ENCODE assay signal across 19 cellular contexts in genomic region chr5:12669326-12669725, GRCh38.
A peak's percentile ranks its signal among the peaks of the same experiment; 100 is the strongest.
DNase-seq lines count a peak whose midpoint lies in the region; ATAC-seq and TF ChIP-seq lines count a peak whose summit lies in the region.
"Had no signal": no experiment of that assay in that cellular context is flagged by ENCODE, and none has a peak within 500 bp of the region (broad histone marks: within the 10 kb centered on the region; RNA-seq: fewer than 3 reads in every experiment).

No MANE protein-coding gene starts in this region.

- WGBS in endodermal cell (ENCODE audit: insufficient coverage in 1 of 2, insufficient read length in 1 of 2), 2 experiments: 67 to 90% methylated on average over 1 to 2 of the region's 2 CpGs

- H3K27me3 ChIP-seq in HUES6 (ENCODE audit: control insufficient read depth, insufficient read depth, low read length) (no peaks in the 10 kb centered on the region; the same call in 1 of the 2 replicates), endodermal cell (ENCODE audit: control insufficient read depth, insufficient read depth, low read length, poor library complexity, severe bottlenecking) (no peaks in the 10 kb centered on the region), iPS-20b (ENCODE audit: insufficient read depth, low read length) (no peaks in the 10 kb centered on the region)

- H3K36me3 ChIP-seq in ES-I3 (ENCODE audit: insufficient read depth, low read length) (peaks cover 7% of the 10 kb centered on the region), HUES6 (ENCODE audit: control insufficient read depth, insufficient read depth, low read length) (peaks cover 15% of the 10 kb centered on the region), endodermal cell (ENCODE audit: control insufficient read depth, insufficient read depth, low read length) (no peaks in the 10 kb centered on the region), iPS-20b (ENCODE audit: insufficient read depth, low read depth, low read length) (peaks cover 12% of the 10 kb centered on the region; the same call in 1 of the 2 replicates)
- H3K36me3 ChIP-seq: HAP-1 had no signal

- H3K27ac Mint-ChIP-seq in endodermal cell: no peak overlapping the region
- H3K27ac Mint-ChIP-seq: CD4-positive, alpha-beta T cell had no signal

- peaks cover 30% of the 10 kb centered on the region for H3K4me1 ChIP-seq in ES-I3 (ENCODE audit: insufficient read depth, low read length)
- peaks cover 46% of the 10 kb centered on the region for H3K4me1 ChIP-seq in HUES6 (ENCODE audit: control insufficient read depth, insufficient read depth, low read length)
- no peaks in the 10 kb centered on the region for H3K4me1 ChIP-seq in endodermal cell (ENCODE audit: control insufficient read depth, insufficient read depth, low read length)
- peaks cover 41% of the 10 kb centered on the region for H3K4me1 ChIP-seq in iPS-20b (ENCODE audit: insufficient read depth, low read length)
- H3K4me1 ChIP-seq: A549, Caco-2, HAP-1 had no signal

- no peak overlapping the region for H3K4me3 Mint-ChIP-seq in endodermal cell
- H3K4me3 Mint-ChIP-seq: CD4-positive, alpha-beta T cell had no signal

- no peaks in the 10 kb centered on the region for H3K27me3 Mint-ChIP-seq in endodermal cell (ENCODE audit: insufficient read depth)
- H3K27me3 Mint-ChIP-seq: CD4-positive, alpha-beta T cell had no signal

- peaks cover 8% of the 10 kb centered on the region for H3K9me3 Mint-ChIP-seq in endodermal cell

- H3K9me3 ChIP-seq in ES-I3 (ENCODE audit: control insufficient read depth, insufficient read depth, low read length): no peaks in the 10 kb centered on the region; the same call in 1 of the 2 replicates
- H3K9me3 ChIP-seq in HUES6 (ENCODE audit: control insufficient read depth, insufficient read depth, low read depth, low read length): no peaks in the 10 kb centered on the region
- H3K9me3 ChIP-seq in endodermal cell (ENCODE audit: control insufficient read depth, low read length): no peaks in the 10 kb centered on the region
- H3K9me3 ChIP-seq in iPS-20b (ENCODE audit: insufficient read depth, low read depth, low read length): no peaks in the 10 kb centered on the region
- H3K9me3 ChIP-seq: A549, Caco-2, HAP-1 had no signal

- peak overlapping the region; percentile 28 for H3K4me3 ChIP-seq in HUES6 (ENCODE audit: low read depth, low read length)
- no peak overlapping the region for H3K4me3 ChIP-seq in endodermal cell (ENCODE audit: low read length)
- peak overlapping the region; percentile 15; the same call in 1 of the 2 replicates for H3K4me3 ChIP-seq in iPS-20b (ENCODE audit: low read length)
- H3K4me3 ChIP-seq: A549, HAP-1 had no signal

- CTCF ChIA-PET in GM10248 (lab: Yijun Ruan, JAX): interaction anchor here (1.4 kb wide), 1 partner anchor 11 kb away, joined by 5 read pairs; no protein-coding TSS in a partner anchor

- TF ChIP-seq CTCF in endodermal cell (conservative IDR thresholded peaks at IDR 0.05): no peak
- TF ChIP-seq CTCF in GM10248 (IDR thresholded peaks at IDR 0.05; ENCODE audit: control extremely low read depth, extremely low read depth, low read depth, missing control alignments): no peak

- H3K4me1 Mint-ChIP-seq in endodermal cell: peaks cover 53% of the 10 kb centered on the region

- no peak for ATAC-seq in GM18873 (IDR thresholded peaks at IDR 0.05; ENCODE audit: low FRiP score, unreplicated experiment)
- ATAC-seq: A549 had no signal

- H3K9ac ChIP-seq in ES-I3 (ENCODE audit: low read depth, low read length): peak overlapping the region; percentile 30
- H3K9ac ChIP-seq in HUES6 (ENCODE audit: low read length): peak overlapping the region; percentile 51
- no peak overlapping the region for H3K9ac ChIP-seq in endodermal cell (ENCODE audit: extremely low read depth, low read length, poor library complexity, severe bottlenecking)
- no peak overlapping the region for H3K9ac ChIP-seq in iPS-20b (ENCODE audit: low read depth, low read length)
- H3K9ac ChIP-seq: KMS-11 had no signal

- H3K36me3 Mint-ChIP-seq in endodermal cell (ENCODE audit: low read depth): peaks cover 6% of the 10 kb centered on the region

- POLR2A ChIA-PET in GM10248 (lab: Yijun Ruan, JAX): no interaction called here

- peak; percentile 57 for DNase-seq in endodermal cell
- no peak for DNase-seq in GDM1 (lab: John Stamatoyannopoulos, UW)
- no peak for DNase-seq in T-helper 9 cell
- DNase-seq in GM10248 (ENCODE audit: extremely low spot score): no peak
- DNase-seq: AML-193; Caco-2; CD4-positive, alpha-beta T cell; DMS153; DMS79 treated with DMSO at 0.1 percent for 48 hours; GOT3 had no signal

- H3K27ac ChIP-seq in HUES6 (ENCODE audit: low read depth, low read length) (peak overlapping the region; percentile 93), endodermal cell (ENCODE audit: low read depth, low read length) (no peak overlapping the region), iPS-20b (ENCODE audit: low read length) (peak overlapping the region; percentile 1)
- H3K27ac ChIP-seq: 22Rv1, A549, C4-2B, KMS-11 had no signal

Comparison
In these comparisons a context has a peak if more than half of its experiments do, and no peak if none do; other contexts are left out.
1. H3K9ac ChIP-seq: peak in ES-I3 (single experiment) and HUES6 (single experiment); none in endodermal cell (single experiment) and iPS-20b (single experiment).